8 cellular contexts compared by ENCODE assay signal in genomic region chr11:86955674-86956522, GRCh38. TPM values are rescaled to one million over a fixed set of nuclear protein-coding genes. Genes with fewer than 3 reads are reported as not detected.
A peak's percentile ranks its signal among the peaks of the same experiment; 100 is the strongest.
DNase-seq lines count a peak whose midpoint lies in the region; ATAC-seq and TF ChIP-seq lines count a peak whose summit lies in the region.

No MANE protein-coding gene starts in this region.

- intact Hi-C loops in Calu3 (cut with micrococcal nuclease; ENCODE audit: unreplicated experiment), result no loop called here
- intact Hi-C loops in activated naive CD4-positive, alpha-beta T cell treated with anti-CD3 and anti-CD28 coated beads for 36 hours (cut with micrococcal nuclease), result loop anchor here (2.0 kb wide), 1 partner anchor 81 kb away; the partner anchor contains the start of gene TMEM135

- H3K27me3 Mint-ChIP-seq in Calu3 (ENCODE audit: unreplicated experiment), result no peaks in the 10 kb centered on the region
- H3K27me3 Mint-ChIP-seq in activated naive CD4-positive, alpha-beta T cell treated with anti-CD3 and anti-CD28 coated beads for 36 hours (ENCODE audit: low read depth), result peaks cover 50% of the 10 kb centered on the region

- H3F3A ChIP-seq in neural cell (ENCODE audit: insufficient read depth, low read length, poor library complexity, severe bottlenecking), result no peaks in the 10 kb centered on the region

- no peaks in the 10 kb centered on the region for H3K79me2 ChIP-seq in neural cell (replicated peaks; ENCODE audit: insufficient read depth, low read length)

- H2AFZ ChIP-seq in neural cell (ENCODE audit: low read depth, low read length), result peak overlapping the region; percentile 40

- H3K27ac ChIP-seq in neural cell (ENCODE audit: low read length), result no peak overlapping the region

- peak overlapping the region; percentile 68 for H3K9ac ChIP-seq in neural cell (ENCODE audit: low read length)

- no peaks in the 10 kb centered on the region for H4K20me1 ChIP-seq in neural cell (ENCODE audit: insufficient read depth)

- H3K9me3 Mint-ChIP-seq in Calu3 (ENCODE audit: low read depth, unreplicated experiment), result no peaks in the 10 kb centered on the region
- H3K9me3 Mint-ChIP-seq in activated naive CD4-positive, alpha-beta T cell treated with anti-CD3 and anti-CD28 coated beads for 36 hours, result no peaks in the 10 kb centered on the region

- H3K4me3 Mint-ChIP-seq in Calu3 (ENCODE audit: low read depth, unreplicated experiment), result peak overlapping the region; percentile 85
- H3K4me3 Mint-ChIP-seq in activated naive CD4-positive, alpha-beta T cell treated with anti-CD3 and anti-CD28 coated beads for 36 hours, result peak overlapping the region; percentile 78

- H3K27me3 ChIP-seq in neural cell (ENCODE audit: insufficient read depth, low read depth, low read length), result no peaks in the 10 kb centered on the region

- peak; percentile 60 for ATAC-seq in HG03159 (IDR thresholded peaks at IDR 0.05; ENCODE audit: unreplicated experiment)

- H3K9me3 ChIP-seq in neural cell (ENCODE audit: low read length), result no peaks in the 10 kb centered on the region

- peak; percentile 76 for DNase-seq in Calu3
- DNase-seq in GM19240 (ENCODE audit: insufficient read length, low spot score), result peak; percentile 38
- peak; percentile 68 for DNase-seq in NCI-H345 (lab: John Stamatoyannopoulos, UW)
- DNase-seq in activated naive CD4-positive, alpha-beta T cell treated with anti-CD3 and anti-CD28 coated beads for 36 hours, result peak; percentile 30
- peak; percentile 54 for DNase-seq in foreskin melanocyte
- no peak for DNase-seq in effector CD4-positive, alpha-beta T cell

- no peak for TF ChIP-seq EP300 in neural cell (conservative IDR thresholded peaks at IDR 0.05; ENCODE audit: poor library complexity, severe bottlenecking)

- no TSS peak for BruUV-seq in Calu3 (replicated peaks; lab: Mats Ljungman, UMichigan)

- H3K36me3 Mint-ChIP-seq in Calu3 (ENCODE audit: insufficient read depth, unreplicated experiment), result peaks cover 23% of the 10 kb centered on the region
- no peaks in the 10 kb centered on the region for H3K36me3 Mint-ChIP-seq in activated naive CD4-positive, alpha-beta T cell treated with anti-CD3 and anti-CD28 coated beads for 36 hours (ENCODE audit: low read depth)

- TF ChIP-seq RAD21 in neural cell (conservative IDR thresholded peaks at IDR 0.05), result peak; percentile 59

- CTCF ChIA-PET in Calu3 (lab: Charles Lee), result no interaction called here
- CTCF ChIA-PET in activated naive CD4-positive, alpha-beta T cell treated with anti-CD3 and anti-CD28 coated beads for 36 hours (lab: Charles Lee), result interaction anchor here (1.0 to 1.5 kb wide), 2 partner anchors 21 to 397 kb away, joined by 3 to 4 read pairs; no protein-coding TSS in a partner anchor

- H3K4me2 ChIP-seq in neural cell (ENCODE audit: low read length), result peak overlapping the region; percentile 51

- peaks cover 14% of the 10 kb centered on the region for H3K4me1 Mint-ChIP-seq in Calu3 (ENCODE audit: low read depth, unreplicated experiment)
- peaks cover 10% of the 10 kb centered on the region for H3K4me1 Mint-ChIP-seq in activated naive CD4-positive, alpha-beta T cell treated with anti-CD3 and anti-CD28 coated beads for 36 hours (ENCODE audit: low read depth)

- H3K9me2 ChIP-seq in neural cell (ENCODE audit: insufficient read depth, low read length), result no peaks in the 10 kb centered on the region

- H3K36me3 ChIP-seq in neural cell (ENCODE audit: insufficient read depth, low read length), result no peaks in the 10 kb centered on the region

- H3K4me3 ChIP-seq in neural cell (ENCODE audit: low read length), result peak overlapping the region; percentile 87

- peak overlapping the region; percentile 78 for H3K27ac Mint-ChIP-seq in Calu3 (ENCODE audit: unreplicated experiment)
- no peak overlapping the region for H3K27ac Mint-ChIP-seq in activated naive CD4-positive, alpha-beta T cell treated with anti-CD3 and anti-CD28 coated beads for 36 hours

- TF ChIP-seq CTCF in Calu3 (IDR thresholded peaks at IDR 0.05; ENCODE audit: unreplicated experiment) (no peak), neural cell (IDR thresholded peaks at IDR 0.05; ENCODE audit: poor library complexity, severe bottlenecking) (peak; percentile 65)

TF ChIP-seq in neural cell, 6 proteins besides CTCF, POLR2A, EP300 and RAD21:
- TF ChIP-seq TAF1 (IDR thresholded peaks at IDR 0.05; ENCODE audit: low read depth), result peak; percentile 35
- no peak for TF ChIP-seq POLR2AphosphoS5 (IDR thresholded peaks at IDR 0.05)
- no peak for TF ChIP-seq MXI1 (conservative IDR thresholded peaks at IDR 0.05; ENCODE audit: poor library complexity, severe bottlenecking)
- TF ChIP-seq, protein P1, sequence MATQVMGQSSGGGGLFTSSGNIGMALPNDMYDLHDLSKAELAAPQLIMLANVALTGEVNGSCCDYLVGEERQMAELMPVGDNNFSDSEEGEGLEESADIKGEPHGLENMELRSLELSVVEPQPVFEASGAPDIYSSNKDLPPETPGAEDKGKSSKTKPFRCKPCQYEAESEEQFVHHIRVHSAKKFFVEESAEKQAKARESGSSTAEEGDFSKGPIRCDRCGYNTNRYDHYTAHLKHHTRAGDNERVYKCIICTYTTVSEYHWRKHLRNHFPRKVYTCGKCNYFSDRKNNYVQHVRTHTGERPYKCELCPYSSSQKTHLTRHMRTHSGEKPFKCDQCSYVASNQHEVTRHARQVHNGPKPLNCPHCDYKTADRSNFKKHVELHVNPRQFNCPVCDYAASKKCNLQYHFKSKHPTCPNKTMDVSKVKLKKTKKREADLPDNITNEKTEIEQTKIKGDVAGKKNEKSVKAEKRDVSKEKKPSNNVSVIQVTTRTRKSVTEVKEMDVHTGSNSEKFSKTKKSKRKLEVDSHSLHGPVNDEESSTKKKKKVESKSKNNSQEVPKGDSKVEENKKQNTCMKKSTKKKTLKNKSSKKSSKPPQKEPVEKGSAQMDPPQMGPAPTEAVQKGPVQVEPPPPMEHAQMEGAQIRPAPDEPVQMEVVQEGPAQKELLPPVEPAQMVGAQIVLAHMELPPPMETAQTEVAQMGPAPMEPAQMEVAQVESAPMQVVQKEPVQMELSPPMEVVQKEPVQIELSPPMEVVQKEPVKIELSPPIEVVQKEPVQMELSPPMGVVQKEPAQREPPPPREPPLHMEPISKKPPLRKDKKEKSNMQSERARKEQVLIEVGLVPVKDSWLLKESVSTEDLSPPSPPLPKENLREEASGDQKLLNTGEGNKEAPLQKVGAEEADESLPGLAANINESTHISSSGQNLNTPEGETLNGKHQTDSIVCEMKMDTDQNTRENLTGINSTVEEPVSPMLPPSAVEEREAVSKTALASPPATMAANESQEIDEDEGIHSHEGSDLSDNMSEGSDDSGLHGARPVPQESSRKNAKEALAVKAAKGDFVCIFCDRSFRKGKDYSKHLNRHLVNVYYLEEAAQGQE (IDR thresholded peaks at IDR 0.05; ENCODE audit: borderline replicate concordance), result no peak
- TF ChIP-seq SMC3 (conservative IDR thresholded peaks at IDR 0.05; ENCODE audit: poor library complexity), result peak; percentile 48
- TF ChIP-seq EZH2 (IDR thresholded peaks at IDR 0.05; ENCODE audit: borderline replicate concordance, insufficient read depth, low read length, poor library complexity, severe bottlenecking), result no peak

RNA-seq across cellular contexts. Expression of gene FZD4, which starts 0.7 kb away (rescaled TPM):
- total RNA-seq in Calu3 (2022), result 2.5 and 2.7 TPM in 2 replicates
- under 1 TPM; 0.38 to 0.42 TPM for total RNA-seq in activated naive CD4-positive, alpha-beta T cell treated with anti-CD3 and anti-CD28 coated beads for 36 hours
- polyA plus RNA-seq in neural cell, result 0.76 and 0.82 TPM in 2 replicates
- polyA minus RNA-seq in neural cell, result 1.9 TPM in 2 replicates
